2 cellular contexts compared by ENCODE assay signal in the genomic region with DNA sequence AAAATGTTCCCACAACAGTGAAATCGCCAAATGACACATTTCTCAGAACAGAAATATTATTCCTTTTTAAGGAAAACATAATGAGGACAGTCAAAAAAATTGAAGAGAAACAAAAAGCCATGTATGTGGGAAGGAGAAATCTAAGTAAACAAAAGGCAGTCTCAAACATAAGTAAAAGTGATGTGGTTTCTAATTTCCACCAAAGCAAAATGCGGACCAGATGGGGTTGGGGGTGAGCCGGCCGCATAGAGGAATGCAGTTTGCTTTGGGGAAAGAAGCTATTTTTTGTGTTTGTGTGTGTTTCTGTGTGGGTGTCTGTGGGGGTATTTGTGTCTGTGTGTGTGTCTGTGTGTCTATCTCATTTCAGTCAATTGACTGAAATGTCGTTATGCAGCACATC.
TF ChIP-seq lines count a peak whose summit lies in the region.

No MANE protein-coding gene starts in this region.

TF ChIP-seq in SK-N-SH treated with all-trans-retinoic acid at 6 μM for 48 hours, 23 proteins besides CTCF, POLR2A, EP300 and RAD21 (continued from another document):
- TF ChIP-seq, protein P1, sequence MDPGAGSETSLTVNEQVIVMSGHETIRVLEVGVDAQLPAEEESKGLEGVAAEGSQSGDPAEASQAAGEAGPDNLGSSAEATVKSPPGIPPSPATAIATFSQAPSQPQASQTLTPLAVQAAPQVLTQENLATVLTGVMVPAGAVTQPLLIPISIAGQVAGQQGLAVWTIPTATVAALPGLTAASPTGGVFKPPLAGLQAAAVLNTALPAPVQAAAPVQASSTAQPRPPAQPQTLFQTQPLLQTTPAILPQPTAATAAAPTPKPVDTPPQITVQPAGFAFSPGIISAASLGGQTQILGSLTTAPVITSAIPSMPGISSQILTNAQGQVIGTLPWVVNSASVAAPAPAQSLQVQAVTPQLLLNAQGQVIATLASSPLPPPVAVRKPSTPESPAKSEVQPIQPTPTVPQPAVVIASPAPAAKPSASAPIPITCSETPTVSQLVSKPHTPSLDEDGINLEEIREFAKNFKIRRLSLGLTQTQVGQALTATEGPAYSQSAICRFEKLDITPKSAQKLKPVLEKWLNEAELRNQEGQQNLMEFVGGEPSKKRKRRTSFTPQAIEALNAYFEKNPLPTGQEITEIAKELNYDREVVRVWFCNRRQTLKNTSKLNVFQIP (CRISPR knock-in tag; IDR thresholded peaks at IDR 0.05; ENCODE audit: borderline replicate concordance, low read depth), result no peak
- TF ChIP-seq ZNF8 (CRISPR knock-in tag; IDR thresholded peaks at IDR 0.05) (no peak), ARNTL (CRISPR knock-in tag; IDR thresholded peaks at IDR 0.05; ENCODE audit: borderline replicate concordance, low read depth) (no peak), CSDC2 (CRISPR knock-in tag; IDR thresholded peaks at IDR 0.05) (no peak), GLIS3 (CRISPR knock-in tag; IDR thresholded peaks at IDR 0.05) (no peak)
- TF ChIP-seq, protein P2, sequence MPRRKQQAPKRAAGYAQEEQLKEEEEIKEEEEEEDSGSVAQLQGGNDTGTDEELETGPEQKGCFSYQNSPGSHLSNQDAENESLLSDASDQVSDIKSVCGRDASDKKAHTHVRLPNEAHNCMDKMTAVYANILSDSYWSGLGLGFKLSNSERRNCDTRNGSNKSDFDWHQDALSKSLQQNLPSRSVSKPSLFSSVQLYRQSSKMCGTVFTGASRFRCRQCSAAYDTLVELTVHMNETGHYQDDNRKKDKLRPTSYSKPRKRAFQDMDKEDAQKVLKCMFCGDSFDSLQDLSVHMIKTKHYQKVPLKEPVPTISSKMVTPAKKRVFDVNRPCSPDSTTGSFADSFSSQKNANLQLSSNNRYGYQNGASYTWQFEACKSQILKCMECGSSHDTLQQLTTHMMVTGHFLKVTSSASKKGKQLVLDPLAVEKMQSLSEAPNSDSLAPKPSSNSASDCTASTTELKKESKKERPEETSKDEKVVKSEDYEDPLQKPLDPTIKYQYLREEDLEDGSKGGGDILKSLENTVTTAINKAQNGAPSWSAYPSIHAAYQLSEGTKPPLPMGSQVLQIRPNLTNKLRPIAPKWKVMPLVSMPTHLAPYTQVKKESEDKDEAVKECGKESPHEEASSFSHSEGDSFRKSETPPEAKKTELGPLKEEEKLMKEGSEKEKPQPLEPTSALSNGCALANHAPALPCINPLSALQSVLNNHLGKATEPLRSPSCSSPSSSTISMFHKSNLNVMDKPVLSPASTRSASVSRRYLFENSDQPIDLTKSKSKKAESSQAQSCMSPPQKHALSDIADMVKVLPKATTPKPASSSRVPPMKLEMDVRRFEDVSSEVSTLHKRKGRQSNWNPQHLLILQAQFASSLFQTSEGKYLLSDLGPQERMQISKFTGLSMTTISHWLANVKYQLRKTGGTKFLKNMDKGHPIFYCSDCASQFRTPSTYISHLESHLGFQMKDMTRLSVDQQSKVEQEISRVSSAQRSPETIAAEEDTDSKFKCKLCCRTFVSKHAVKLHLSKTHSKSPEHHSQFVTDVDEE (CRISPR knock-in tag; IDR thresholded peaks at IDR 0.05), result no peak

TF ChIP-seq in SK-N-SH, 30 proteins besides CTCF, POLR2A, EP300 and RAD21 (continued from another document):
- TF ChIP-seq, protein P3, sequence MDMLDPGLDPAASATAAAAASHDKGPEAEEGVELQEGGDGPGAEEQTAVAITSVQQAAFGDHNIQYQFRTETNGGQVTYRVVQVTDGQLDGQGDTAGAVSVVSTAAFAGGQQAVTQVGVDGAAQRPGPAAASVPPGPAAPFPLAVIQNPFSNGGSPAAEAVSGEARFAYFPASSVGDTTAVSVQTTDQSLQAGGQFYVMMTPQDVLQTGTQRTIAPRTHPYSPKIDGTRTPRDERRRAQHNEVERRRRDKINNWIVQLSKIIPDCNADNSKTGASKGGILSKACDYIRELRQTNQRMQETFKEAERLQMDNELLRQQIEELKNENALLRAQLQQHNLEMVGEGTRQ (IDR thresholded peaks at IDR 0.05; ENCODE audit: borderline replicate concordance, low read depth, low read length), result no peak
- TF ChIP-seq, protein P4, sequence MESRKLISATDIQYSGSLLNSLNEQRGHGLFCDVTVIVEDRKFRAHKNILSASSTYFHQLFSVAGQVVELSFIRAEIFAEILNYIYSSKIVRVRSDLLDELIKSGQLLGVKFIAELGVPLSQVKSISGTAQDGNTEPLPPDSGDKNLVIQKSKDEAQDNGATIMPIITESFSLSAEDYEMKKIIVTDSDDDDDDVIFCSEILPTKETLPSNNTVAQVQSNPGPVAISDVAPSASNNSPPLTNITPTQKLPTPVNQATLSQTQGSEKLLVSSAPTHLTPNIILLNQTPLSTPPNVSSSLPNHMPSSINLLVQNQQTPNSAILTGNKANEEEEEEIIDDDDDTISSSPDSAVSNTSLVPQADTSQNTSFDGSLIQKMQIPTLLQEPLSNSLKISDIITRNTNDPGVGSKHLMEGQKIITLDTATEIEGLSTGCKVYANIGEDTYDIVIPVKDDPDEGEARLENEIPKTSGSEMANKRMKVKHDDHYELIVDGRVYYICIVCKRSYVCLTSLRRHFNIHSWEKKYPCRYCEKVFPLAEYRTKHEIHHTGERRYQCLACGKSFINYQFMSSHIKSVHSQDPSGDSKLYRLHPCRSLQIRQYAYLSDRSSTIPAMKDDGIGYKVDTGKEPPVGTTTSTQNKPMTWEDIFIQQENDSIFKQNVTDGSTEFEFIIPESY (IDR thresholded peaks at IDR 0.05; ENCODE audit: borderline replicate concordance, low read depth), result no peak
TF ChIP-seq in SK-N-SH: peak in this region for 0.
